8 cellular contexts compared by ENCODE assay signal in genomic region chr9:136882109-136882946, GRCh38. TPM values are rescaled to one million over a fixed set of nuclear protein-coding genes. Genes with fewer than 3 reads are reported as not detected.
DNase-seq lines count a peak whose midpoint lies in the region; ATAC-seq and TF ChIP-seq lines count a peak whose summit lies in the region.

No MANE protein-coding gene starts in this region.

- DNase-seq in WTC11 (ENCODE audit: low spot score) (no peak), cardiac fibroblast (ENCODE audit: low read depth in 2 of 2) (peak; percentile 77 to 85), inferior parietal cortex (ENCODE audit: extremely low spot score) (no peak)
- peak; percentile 82 to 94 for DNase-seq in stimulated activated naive CD8-positive, alpha-beta T cell treated with anti-CD3 and anti-CD28 coated beads, Interleukin-15, amount 100 ng/mL, for 72 hours

- no peak overlapping the region for H3K4me3 Mint-ChIP-seq in WTC11
- H3K4me3 Mint-ChIP-seq in stimulated activated naive CD8-positive, alpha-beta T cell treated with anti-CD3 and anti-CD28 coated beads, Interleukin-15, amount 100 ng/mL, for 72 hours, result peak overlapping the region; percentile 80 to 88

- no peaks in the 10 kb centered on the region for H3K9me3 Mint-ChIP-seq in WTC11
- no peaks in the 10 kb centered on the region for H3K9me3 Mint-ChIP-seq in stimulated activated naive CD8-positive, alpha-beta T cell treated with anti-CD3 and anti-CD28 coated beads, Interleukin-15, amount 100 ng/mL, for 72 hours

- H3K4me1 ChIP-seq in mucosa of stomach (ENCODE audit: control insufficient read depth, insufficient read depth, low read length), result peaks cover 25% of the 10 kb centered on the region

- H3K36me3 ChIP-seq in mucosa of stomach (ENCODE audit: control insufficient read depth, insufficient read depth, low read length), result no peaks in the 10 kb centered on the region

- CTCF ChIA-PET in WTC11 (lab: Charles Lee), result interaction anchor here (0.7 to 1.3 kb wide), 4 partner anchors 36 to 186 kb away, joined by 3 to 6 read pairs (median 4); no protein-coding TSS in a partner anchor

- peaks cover 7% of the 10 kb centered on the region for H3K4me1 Mint-ChIP-seq in WTC11
- peaks cover 63% of the 10 kb centered on the region for H3K4me1 Mint-ChIP-seq in stimulated activated naive CD8-positive, alpha-beta T cell treated with anti-CD3 and anti-CD28 coated beads, Interleukin-15, amount 100 ng/mL, for 72 hours

- ATAC-seq in HG03460 (IDR thresholded peaks at IDR 0.05; ENCODE audit: unreplicated experiment) (peak; percentile 30), WTC11 (no peak), HG02571 (IDR thresholded peaks at IDR 0.05; ENCODE audit: unreplicated experiment) (no peak)
- peak; percentile 76 for ATAC-seq in stimulated activated naive CD8-positive, alpha-beta T cell treated with anti-CD3 and anti-CD28 coated beads, Interleukin-15, amount 100 ng/mL, for 72 hours

- POLR2A ChIA-PET in WTC11 (lab: Charles Lee), result no interaction called here

- peak overlapping the region; percentile 57 for H3K9ac ChIP-seq in mucosa of stomach (ENCODE audit: low read length)

- H3K4me3 ChIP-seq in GM08714 (ENCODE audit: low read length) (peak overlapping the region; percentile 44; the same call in 1 of the 2 replicates), cardiac fibroblast (replicated peaks in 1 of 2; ENCODE audit: low read depth in 2 of 2, low read length in 2 of 2) (peak overlapping the region; percentile 5 to 34), mucosa of stomach (ENCODE audit: low read length) (peak overlapping the region; percentile 74)

- peaks cover 8% of the 10 kb centered on the region for H3K27me3 Mint-ChIP-seq in WTC11 (ENCODE audit: low read depth)
- no peaks in the 10 kb centered on the region for H3K27me3 Mint-ChIP-seq in stimulated activated naive CD8-positive, alpha-beta T cell treated with anti-CD3 and anti-CD28 coated beads, Interleukin-15, amount 100 ng/mL, for 72 hours

- H3K27ac Mint-ChIP-seq in WTC11, result no peak overlapping the region
- peak overlapping the region; percentile 91 to 96 for H3K27ac Mint-ChIP-seq in stimulated activated naive CD8-positive, alpha-beta T cell treated with anti-CD3 and anti-CD28 coated beads, Interleukin-15, amount 100 ng/mL, for 72 hours

- no peaks in the 10 kb centered on the region for H3K27me3 ChIP-seq in mucosa of stomach (ENCODE audit: control insufficient read depth, insufficient read depth, low read length)

- H3K9me3 ChIP-seq in mucosa of stomach (ENCODE audit: control insufficient read depth, low read length), result no peaks in the 10 kb centered on the region

- no peaks in the 10 kb centered on the region for H3K36me3 Mint-ChIP-seq in WTC11

- TF ChIP-seq CTCF in WTC11 (IDR thresholded peaks at IDR 0.05) (no peak), cardiac fibroblast (IDR thresholded peaks at IDR 0.05; ENCODE audit: low read depth, low read length) (peak; percentile 8)

TF ChIP-seq in WTC11, 78 proteins besides CTCF, POLR2A, EP300 and RAD21:
- TF ChIP-seq, protein P1, sequence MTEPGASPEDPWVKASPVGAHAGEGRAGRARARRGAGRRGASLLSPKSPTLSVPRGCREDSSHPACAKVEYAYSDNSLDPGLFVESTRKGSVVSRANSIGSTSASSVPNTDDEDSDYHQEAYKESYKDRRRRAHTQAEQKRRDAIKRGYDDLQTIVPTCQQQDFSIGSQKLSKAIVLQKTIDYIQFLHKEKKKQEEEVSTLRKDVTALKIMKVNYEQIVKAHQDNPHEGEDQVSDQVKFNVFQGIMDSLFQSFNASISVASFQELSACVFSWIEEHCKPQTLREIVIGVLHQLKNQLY (CRISPR knock-in tag; IDR thresholded peaks at IDR 0.05), result no peak
- TF ChIP-seq JAZF1 (CRISPR knock-in tag; IDR thresholded peaks at IDR 0.05), result no peak
- no peak for TF ChIP-seq MXD4 (CRISPR knock-in tag; IDR thresholded peaks at IDR 0.05; ENCODE audit: borderline replicate concordance)
- TF ChIP-seq GABPB1 (CRISPR knock-in tag; IDR thresholded peaks at IDR 0.05), result peak; percentile 78
- TF ChIP-seq ELF4 (CRISPR knock-in tag; IDR thresholded peaks at IDR 0.05; ENCODE audit: low read depth), result no peak
- TF ChIP-seq, protein P2, sequence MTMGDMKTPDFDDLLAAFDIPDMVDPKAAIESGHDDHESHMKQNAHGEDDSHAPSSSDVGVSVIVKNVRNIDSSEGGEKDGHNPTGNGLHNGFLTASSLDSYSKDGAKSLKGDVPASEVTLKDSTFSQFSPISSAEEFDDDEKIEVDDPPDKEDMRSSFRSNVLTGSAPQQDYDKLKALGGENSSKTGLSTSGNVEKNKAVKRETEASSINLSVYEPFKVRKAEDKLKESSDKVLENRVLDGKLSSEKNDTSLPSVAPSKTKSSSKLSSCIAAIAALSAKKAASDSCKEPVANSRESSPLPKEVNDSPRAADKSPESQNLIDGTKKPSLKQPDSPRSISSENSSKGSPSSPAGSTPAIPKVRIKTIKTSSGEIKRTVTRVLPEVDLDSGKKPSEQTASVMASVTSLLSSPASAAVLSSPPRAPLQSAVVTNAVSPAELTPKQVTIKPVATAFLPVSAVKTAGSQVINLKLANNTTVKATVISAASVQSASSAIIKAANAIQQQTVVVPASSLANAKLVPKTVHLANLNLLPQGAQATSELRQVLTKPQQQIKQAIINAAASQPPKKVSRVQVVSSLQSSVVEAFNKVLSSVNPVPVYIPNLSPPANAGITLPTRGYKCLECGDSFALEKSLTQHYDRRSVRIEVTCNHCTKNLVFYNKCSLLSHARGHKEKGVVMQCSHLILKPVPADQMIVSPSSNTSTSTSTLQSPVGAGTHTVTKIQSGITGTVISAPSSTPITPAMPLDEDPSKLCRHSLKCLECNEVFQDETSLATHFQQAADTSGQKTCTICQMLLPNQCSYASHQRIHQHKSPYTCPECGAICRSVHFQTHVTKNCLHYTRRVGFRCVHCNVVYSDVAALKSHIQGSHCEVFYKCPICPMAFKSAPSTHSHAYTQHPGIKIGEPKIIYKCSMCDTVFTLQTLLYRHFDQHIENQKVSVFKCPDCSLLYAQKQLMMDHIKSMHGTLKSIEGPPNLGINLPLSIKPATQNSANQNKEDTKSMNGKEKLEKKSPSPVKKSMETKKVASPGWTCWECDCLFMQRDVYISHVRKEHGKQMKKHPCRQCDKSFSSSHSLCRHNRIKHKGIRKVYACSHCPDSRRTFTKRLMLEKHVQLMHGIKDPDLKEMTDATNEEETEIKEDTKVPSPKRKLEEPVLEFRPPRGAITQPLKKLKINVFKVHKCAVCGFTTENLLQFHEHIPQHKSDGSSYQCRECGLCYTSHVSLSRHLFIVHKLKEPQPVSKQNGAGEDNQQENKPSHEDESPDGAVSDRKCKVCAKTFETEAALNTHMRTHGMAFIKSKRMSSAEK (CRISPR knock-in tag; IDR thresholded peaks at IDR 0.05; ENCODE audit: borderline replicate concordance), result no peak
- TF ChIP-seq CREM (CRISPR knock-in tag; IDR thresholded peaks at IDR 0.05), result no peak
TF ChIP-seq in WTC11: peak in this region for 1.

RNA-seq across cellular contexts. Expression of gene TRAF2, which starts 4.0 kb away (rescaled TPM):
- total RNA-seq in WTC11 (2021), result 55.0 to 62.5 TPM (median 61.3 TPM) in 3 replicates

RNA-seq across cellular contexts. Expression of gene EDF1, which starts 16.2 kb away (rescaled TPM):
- total RNA-seq in WTC11 (2021), result 312 to 334 TPM (median 328 TPM) in 3 replicates

RNA-seq across cellular contexts. Expression of gene MAMDC4, which starts 30.2 kb away (rescaled TPM):
- total RNA-seq in WTC11 (2021), result 6.7 to 12.1 TPM (median 10.9 TPM) in 3 replicates

RNA-seq across cellular contexts. Expression of gene PHPT1, which starts 33.1 kb away (rescaled TPM):
- total RNA-seq in WTC11 (2021), result 138 to 176 TPM (median 173 TPM) in 3 replicates

RNA-seq across cellular contexts. Expression of gene AJM1, which starts 40.0 kb away (rescaled TPM):
- 1.6 to 1.7 TPM (median 1.6 TPM) in 3 replicates for total RNA-seq in WTC11 (2021)

Comparison
In these comparisons a context has a peak if more than half of its experiments do, and no peak if none do; other contexts are left out.
1. H3K4me3 ChIP-seq: peak in every context shown above with its lines; median percentile 74 in mucosa of stomach; 44 in GM08714; 20 in cardiac fibroblast.
2. ATAC-seq: peak in HG03460 (single experiment) and stimulated activated naive CD8-positive, alpha-beta T cell treated with anti-CD3 and anti-CD28 coated beads, Interleukin-15, amount 100 ng/mL, for 72 hours (single experiment); none in WTC11 (single experiment) and HG02571 (single experiment).
3. DNase-seq: peak in cardiac fibroblast (2 of 2) and stimulated activated naive CD8-positive, alpha-beta T cell treated with anti-CD3 and anti-CD28 coated beads, Interleukin-15, amount 100 ng/mL, for 72 hours (2 of 2); none in WTC11 (single experiment) and inferior parietal cortex (single experiment).